In the genomic region with DNA sequence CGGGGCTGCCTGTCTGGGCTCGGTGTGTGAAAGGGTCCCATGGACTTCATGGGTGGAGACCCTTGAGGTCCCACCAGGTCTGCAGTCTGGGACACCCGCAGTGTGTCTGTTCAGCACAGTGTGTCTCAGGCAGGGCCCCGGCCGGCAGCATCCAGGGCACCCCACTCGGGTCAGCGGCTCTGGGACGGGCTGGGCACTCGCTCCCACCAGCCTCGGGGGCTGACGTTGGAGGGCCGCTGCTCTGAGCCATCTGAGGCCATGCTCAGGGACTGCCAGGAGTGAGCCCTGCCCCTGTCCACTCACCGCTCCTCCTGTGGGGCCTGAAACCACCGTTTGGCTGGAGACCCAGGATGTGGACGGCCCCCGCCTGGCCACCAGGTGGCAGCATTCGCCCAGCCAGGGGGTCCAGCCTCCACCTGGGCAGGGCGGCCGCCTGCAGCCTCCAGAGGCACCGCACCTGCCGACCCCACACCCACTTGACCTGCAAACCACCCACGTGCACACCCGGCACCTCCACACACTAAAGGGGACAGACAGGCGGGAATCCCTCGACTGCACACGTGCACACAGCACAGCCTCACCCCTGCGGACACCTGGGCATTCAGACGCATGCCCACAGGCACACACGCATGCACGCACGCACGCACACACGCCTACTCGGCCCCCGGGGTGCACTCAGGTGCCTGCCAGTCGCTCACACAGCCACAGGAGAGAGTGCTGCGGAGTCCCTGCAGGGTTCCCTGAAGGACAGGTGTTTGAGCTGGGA, we compare ENCODE assay signal across 8 cellular contexts. TPM values are rescaled to one million over a fixed set of nuclear protein-coding genes. Genes with fewer than 3 reads are reported as not detected.
DNase-seq lines count a peak whose midpoint lies in the region; ATAC-seq and TF ChIP-seq lines count a peak whose summit lies in the region.

No MANE protein-coding gene starts in this region.

- H3K9me3 Mint-ChIP-seq in Caco-2 (ENCODE audit: unreplicated experiment): no peaks in the 10 kb centered on the region
- no peaks in the 10 kb centered on the region for H3K9me3 Mint-ChIP-seq in activated CD4-positive, alpha-beta memory T cell treated with anti-CD3 and anti-CD28 coated beads, Interleukin-2, amount 10 ng/mL, durations not matched to agents 7 days and 5 days

- H3K18ac ChIP-seq in mesenchymal stem cell (ENCODE audit: low read depth in 1 of 2, low read length in 2 of 2): no peak overlapping the region

- H3K36me3 ChIP-seq in Caco-2 (ENCODE audit: control insufficient read depth, insufficient read depth, low read length): no peaks in the 10 kb centered on the region
- peaks cover 0 to 3% of the 10 kb centered on the region in 2 experiments for H3K36me3 ChIP-seq in mesenchymal stem cell (ENCODE audit: control insufficient read depth in 1 of 2, insufficient read depth in 2 of 2, low read depth in 1 of 2, low read length in 2 of 2)

- no peak overlapping the region for H2AFZ ChIP-seq in mesenchymal stem cell (ENCODE audit: low read depth, low read length)

- no peak overlapping the region for H3K4me2 ChIP-seq in mesenchymal stem cell (ENCODE audit: low read length, poor library complexity, severe bottlenecking)

- no peak overlapping the region for H3K27ac Mint-ChIP-seq in Caco-2 (ENCODE audit: unreplicated experiment)
- H3K27ac Mint-ChIP-seq in activated CD4-positive, alpha-beta memory T cell treated with anti-CD3 and anti-CD28 coated beads, Interleukin-2, amount 10 ng/mL, durations not matched to agents 7 days and 5 days: no peak overlapping the region

- H3K27me3 Mint-ChIP-seq in Caco-2 (ENCODE audit: insufficient read depth, unreplicated experiment): no peaks in the 10 kb centered on the region
- no peaks in the 10 kb centered on the region for H3K27me3 Mint-ChIP-seq in activated CD4-positive, alpha-beta memory T cell treated with anti-CD3 and anti-CD28 coated beads, Interleukin-2, amount 10 ng/mL, durations not matched to agents 7 days and 5 days

- H3K9ac ChIP-seq in mesenchymal stem cell (ENCODE audit: low read length): peak overlapping the region; percentile 11

- no peak overlapping the region for H3K23ac ChIP-seq in mesenchymal stem cell (ENCODE audit: low read length in 2 of 2)

- H3K27me3 ChIP-seq in Caco-2 (replicated peaks; ENCODE audit: control insufficient read depth, insufficient read depth, low read length) (no peaks in the 10 kb centered on the region), mesenchymal stem cell (ENCODE audit: control insufficient read depth in 1 of 2, insufficient read depth in 1 of 2, low read length in 2 of 2) (peaks cover 14 to 50% of the 10 kb centered on the region in 2 experiments)

- ATAC-seq in GM21737 (IDR thresholded peaks at IDR 0.05; ENCODE audit: unreplicated experiment): no peak

- no peak overlapping the region for H4K91ac ChIP-seq in mesenchymal stem cell (ENCODE audit: low read length)

- intact Hi-C loops in Caco-2 (cut with micrococcal nuclease; ENCODE audit: unreplicated experiment): loop anchor here (1.0 kb wide), 2 partner anchors 84 to 119 kb away; no protein-coding TSS in a partner anchor

- DNase-seq in Caco-2 (peak; percentile 83 to 95), HEK293T (ENCODE audit: extremely low spot score) (peak; percentile 85), NCI-H69 (lab: John Stamatoyannopoulos, UW) (peak; percentile 84), mesenchymal stem cell (peak; percentile 68)
- DNase-seq in activated CD4-positive, alpha-beta memory T cell treated with anti-CD3 and anti-CD28 coated beads, Interleukin-2, amount 10 ng/mL, durations not matched to agents 7 days and 5 days: peak; percentile 82
- peak; percentile 70 for DNase-seq in effector CD8-positive, alpha-beta T cell (lab: John Stamatoyannopoulos, UW)
- peak; percentile 49 to 57 for DNase-seq in stimulated activated CD8-positive, alpha-beta memory T cell treated with anti-CD3 and anti-CD28 coated beads, Interleukin-4, amount 100 ng/mL, for 4 hours (ENCODE audit: low read depth in 2 of 2, low spot score in 1 of 2)

- H2BK15ac ChIP-seq in mesenchymal stem cell (ENCODE audit: low read depth, poor library complexity, severe bottlenecking): no peak overlapping the region

- H3K4ac ChIP-seq in mesenchymal stem cell (ENCODE audit: low read depth in 1 of 2, low read length in 2 of 2): no peak overlapping the region

- H3K14ac ChIP-seq in mesenchymal stem cell (ENCODE audit: low read length in 2 of 2): no peak overlapping the region

- H3K4me1 ChIP-seq in Caco-2 (peaks cover 9% of the 10 kb centered on the region), mesenchymal stem cell (ENCODE audit: control insufficient read depth, insufficient read depth, low read depth, low read length) (peaks cover 8% of the 10 kb centered on the region)

- no peaks in the 10 kb centered on the region for H3K36me3 Mint-ChIP-seq in Caco-2 (ENCODE audit: insufficient read depth, unreplicated experiment)
- H3K36me3 Mint-ChIP-seq in activated CD4-positive, alpha-beta memory T cell treated with anti-CD3 and anti-CD28 coated beads, Interleukin-2, amount 10 ng/mL, durations not matched to agents 7 days and 5 days (ENCODE audit: low read depth): no peaks in the 10 kb centered on the region

- no peak overlapping the region for H2BK120ac ChIP-seq in mesenchymal stem cell (ENCODE audit: low read depth, low read length)

- 39% methylated on average over 36 of the region's 37 CpGs for WGBS in mesenchymal stem cell

- H2BK12ac ChIP-seq in mesenchymal stem cell (ENCODE audit: low read length in 2 of 2): no peak overlapping the region

- H4K8ac ChIP-seq in mesenchymal stem cell (ENCODE audit: low read length): no peak overlapping the region

- POLR2A ChIA-PET in Caco-2 (lab: Charles Lee) (no interaction called here), HEK293T (lab: Yijun Ruan, JAX) (no interaction called here)
- POLR2A ChIA-PET in activated CD4-positive, alpha-beta memory T cell treated with anti-CD3 and anti-CD28 coated beads, Interleukin-2, amount 10 ng/mL, durations not matched to agents 7 days and 5 days (lab: Charles Lee): no interaction called here

- no peak overlapping the region for H3K4me3 Mint-ChIP-seq in Caco-2 (ENCODE audit: unreplicated experiment)
- H3K4me3 Mint-ChIP-seq in activated CD4-positive, alpha-beta memory T cell treated with anti-CD3 and anti-CD28 coated beads, Interleukin-2, amount 10 ng/mL, durations not matched to agents 7 days and 5 days: no peak overlapping the region

- H3K9me3 ChIP-seq in Caco-2: no peaks in the 10 kb centered on the region
- H3K9me3 ChIP-seq in mesenchymal stem cell (ENCODE audit: control insufficient read depth, low read length): no peaks in the 10 kb centered on the region

- H3K4me1 Mint-ChIP-seq in Caco-2 (ENCODE audit: low read depth, unreplicated experiment): no peaks in the 10 kb centered on the region
- no peaks in the 10 kb centered on the region for H3K4me1 Mint-ChIP-seq in activated CD4-positive, alpha-beta memory T cell treated with anti-CD3 and anti-CD28 coated beads, Interleukin-2, amount 10 ng/mL, durations not matched to agents 7 days and 5 days

- H3K4me3 ChIP-seq in Caco-2 (ENCODE audit: low read depth, low read length) (no peak overlapping the region), mesenchymal stem cell (ENCODE audit: insufficient read depth in 1 of 2, low read depth in 1 of 2, low read length in 2 of 2) (peak overlapping the region in 1 of 2 experiments; percentile 13)

- no peak overlapping the region for H2AK5ac ChIP-seq in mesenchymal stem cell (ENCODE audit: low read length, severe bottlenecking)

- H3K79me1 ChIP-seq in mesenchymal stem cell (replicated peaks; ENCODE audit: low read length, poor library complexity, severe bottlenecking): no peaks in the 10 kb centered on the region

- BruUV-seq in Caco-2 (replicated peaks; lab: Mats Ljungman, UMichigan): no TSS peak

- no peak overlapping the region for H3K27ac ChIP-seq in mesenchymal stem cell (ENCODE audit: low read length, poor library complexity, severe bottlenecking)

- CTCF ChIA-PET in Caco-2 (lab: Charles Lee): interaction anchor here (0.5 to 0.7 kb wide), 4 partner anchors 26 to 118 kb away, joined by 3 to 5 read pairs (median 3); no protein-coding TSS in a partner anchor
- CTCF ChIA-PET in HEK293T (lab: Yijun Ruan, JAX): no interaction called here
- CTCF ChIA-PET in activated CD4-positive, alpha-beta memory T cell treated with anti-CD3 and anti-CD28 coated beads, Interleukin-2, amount 10 ng/mL, durations not matched to agents 7 days and 5 days (lab: Charles Lee): interaction anchor here (0.6 kb wide), 3 partner anchors 10 to 127 kb away, joined by 3 to 4 read pairs (median 4); a partner anchor contains a TSS

- H2BK5ac ChIP-seq in mesenchymal stem cell (ENCODE audit: low read depth, low read length, poor library complexity, severe bottlenecking): no peak overlapping the region

- peak; percentile 98 to 99 for TF ChIP-seq CTCF in Caco-2 (IDR thresholded peaks at IDR 0.05; ENCODE audit: insufficient read depth in 1 of 2, low read depth in 1 of 2, low read length in 1 of 2, severe bottlenecking in 1 of 2, unreplicated experiment in 1 of 2)

TF ChIP-seq in HEK293T, 16 proteins besides CTCF, POLR2A, EP300 and RAD21:
- TF ChIP-seq NFRKB (IDR thresholded peaks at IDR 0.05) (no peak), ELF4 (IDR thresholded peaks at IDR 0.05) (no peak), FOXA1 (IDR thresholded peaks at IDR 0.05) (no peak), L3MBTL2 (conservative IDR thresholded peaks at IDR 0.05) (no peak), SUZ12 (IDR thresholded peaks at IDR 0.05) (no peak), HDGF (IDR thresholded peaks at IDR 0.05; ENCODE audit: borderline replicate concordance) (no peak), LEF1 (IDR thresholded peaks at IDR 0.05; ENCODE audit: borderline replicate concordance) (no peak), SP1 (IDR thresholded peaks at IDR 0.05) (no peak), TARDBP (IDR thresholded peaks at IDR 0.05) (no peak), ZNF384 (IDR thresholded peaks at IDR 0.05) (no peak), CTBP1 (IDR thresholded peaks at IDR 0.05; ENCODE audit: borderline replicate concordance) (no peak)
- TF ChIP-seq, protein P1, sequence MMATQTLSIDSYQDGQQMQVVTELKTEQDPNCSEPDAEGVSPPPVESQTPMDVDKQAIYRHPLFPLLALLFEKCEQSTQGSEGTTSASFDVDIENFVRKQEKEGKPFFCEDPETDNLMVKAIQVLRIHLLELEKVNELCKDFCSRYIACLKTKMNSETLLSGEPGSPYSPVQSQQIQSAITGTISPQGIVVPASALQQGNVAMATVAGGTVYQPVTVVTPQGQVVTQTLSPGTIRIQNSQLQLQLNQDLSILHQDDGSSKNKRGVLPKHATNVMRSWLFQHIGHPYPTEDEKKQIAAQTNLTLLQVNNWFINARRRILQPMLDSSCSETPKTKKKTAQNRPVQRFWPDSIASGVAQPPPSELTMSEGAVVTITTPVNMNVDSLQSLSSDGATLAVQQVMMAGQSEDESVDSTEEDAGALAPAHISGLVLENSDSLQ (IDR thresholded peaks at IDR 0.05): no peak

RNA-seq across cellular contexts. Expression of a gene that starts 10.1 kb away (rescaled TPM):
- 24.1 and 25.9 TPM in 2 replicates for total RNA-seq in Caco-2 (2022)
- 10 to 100 TPM; 15.4 to 15.7 TPM for total RNA-seq in activated CD4-positive, alpha-beta memory T cell treated with anti-CD3 and anti-CD28 coated beads, Interleukin-2, amount 10 ng/mL, durations not matched to agents 7 days and 5 days
- polyA plus RNA-seq in mesenchymal stem cell (2013, experiment 1 of 2): 3.4 TPM
- polyA plus RNA-seq in mesenchymal stem cell (2013, experiment 2 of 2): 3.4 TPM
